In the genomic region with DNA sequence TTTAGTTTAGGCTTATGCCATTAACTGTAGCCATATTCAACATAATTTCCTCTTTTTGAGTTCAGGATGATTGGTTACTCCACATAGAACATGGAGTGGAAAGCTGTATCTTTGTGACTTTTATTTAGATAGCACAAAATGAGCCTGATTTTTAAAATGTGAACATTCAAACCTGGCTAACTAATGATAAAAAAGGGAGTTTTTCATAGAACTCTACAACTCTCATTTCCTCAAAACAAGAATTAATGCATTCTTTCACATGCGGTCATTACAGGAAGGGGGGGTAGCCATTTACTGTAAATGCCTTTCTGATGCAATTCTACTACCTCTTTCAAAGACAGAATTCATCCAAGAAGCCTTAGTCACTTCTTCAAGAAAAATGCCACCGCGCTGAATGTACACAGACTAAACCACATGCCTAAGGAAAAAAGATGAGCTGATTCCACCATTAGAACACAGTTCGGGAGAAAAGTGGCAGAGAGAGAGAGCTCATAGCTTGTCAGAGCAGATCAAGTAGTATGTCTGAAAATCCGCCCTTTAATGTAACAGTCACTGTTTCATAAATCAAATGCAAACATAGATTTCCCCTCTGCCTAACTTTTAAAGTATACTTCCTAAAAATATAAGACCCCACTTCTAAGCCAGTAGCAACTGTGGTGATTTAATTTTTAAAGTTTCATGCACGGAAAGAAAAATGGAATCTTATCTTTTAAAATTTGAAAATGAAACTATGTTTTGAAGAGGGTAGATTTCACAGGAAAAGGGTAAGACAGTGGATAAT, we compare ENCODE assay signal across 2 cellular contexts.
TF ChIP-seq lines count a peak whose summit lies in the region.

No MANE protein-coding gene starts in this region.

TF ChIP-seq in liver, 16 proteins besides CTCF, POLR2A, EP300 and RAD21:
- TF ChIP-seq, protein P1, sequence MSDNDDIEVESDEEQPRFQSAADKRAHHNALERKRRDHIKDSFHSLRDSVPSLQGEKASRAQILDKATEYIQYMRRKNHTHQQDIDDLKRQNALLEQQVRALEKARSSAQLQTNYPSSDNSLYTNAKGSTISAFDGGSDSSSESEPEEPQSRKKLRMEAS (IDR thresholded peaks at IDR 0.05): no peak
- TF ChIP-seq GABPA (IDR thresholded peaks at IDR 0.05 in 1 of 2, conservative IDR thresholded peaks at IDR 0.05 in 1 of 2) (no peak), FOXA2 (IDR thresholded peaks at IDR 0.05) (no peak), RXRA (IDR thresholded peaks at IDR 0.05) (no peak), TAF1 (conservative IDR thresholded peaks at IDR 0.05) (no peak), JUND (IDR thresholded peaks at IDR 0.05) (no peak), NR2F2 (IDR thresholded peaks at IDR 0.05) (no peak), EGR1 (IDR thresholded peaks at IDR 0.05; ENCODE audit: low read depth in 2 of 2) (no peak), SP1 (IDR thresholded peaks at IDR 0.05) (no peak), YY1 (IDR thresholded peaks at IDR 0.05) (no peak), FOXA1 (IDR thresholded peaks at IDR 0.05) (no peak)
- TF ChIP-seq, protein P2, sequence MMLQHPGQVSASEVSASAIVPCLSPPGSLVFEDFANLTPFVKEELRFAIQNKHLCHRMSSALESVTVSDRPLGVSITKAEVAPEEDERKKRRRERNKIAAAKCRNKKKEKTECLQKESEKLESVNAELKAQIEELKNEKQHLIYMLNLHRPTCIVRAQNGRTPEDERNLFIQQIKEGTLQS (IDR thresholded peaks at IDR 0.05): no peak
- TF ChIP-seq, protein P3, sequence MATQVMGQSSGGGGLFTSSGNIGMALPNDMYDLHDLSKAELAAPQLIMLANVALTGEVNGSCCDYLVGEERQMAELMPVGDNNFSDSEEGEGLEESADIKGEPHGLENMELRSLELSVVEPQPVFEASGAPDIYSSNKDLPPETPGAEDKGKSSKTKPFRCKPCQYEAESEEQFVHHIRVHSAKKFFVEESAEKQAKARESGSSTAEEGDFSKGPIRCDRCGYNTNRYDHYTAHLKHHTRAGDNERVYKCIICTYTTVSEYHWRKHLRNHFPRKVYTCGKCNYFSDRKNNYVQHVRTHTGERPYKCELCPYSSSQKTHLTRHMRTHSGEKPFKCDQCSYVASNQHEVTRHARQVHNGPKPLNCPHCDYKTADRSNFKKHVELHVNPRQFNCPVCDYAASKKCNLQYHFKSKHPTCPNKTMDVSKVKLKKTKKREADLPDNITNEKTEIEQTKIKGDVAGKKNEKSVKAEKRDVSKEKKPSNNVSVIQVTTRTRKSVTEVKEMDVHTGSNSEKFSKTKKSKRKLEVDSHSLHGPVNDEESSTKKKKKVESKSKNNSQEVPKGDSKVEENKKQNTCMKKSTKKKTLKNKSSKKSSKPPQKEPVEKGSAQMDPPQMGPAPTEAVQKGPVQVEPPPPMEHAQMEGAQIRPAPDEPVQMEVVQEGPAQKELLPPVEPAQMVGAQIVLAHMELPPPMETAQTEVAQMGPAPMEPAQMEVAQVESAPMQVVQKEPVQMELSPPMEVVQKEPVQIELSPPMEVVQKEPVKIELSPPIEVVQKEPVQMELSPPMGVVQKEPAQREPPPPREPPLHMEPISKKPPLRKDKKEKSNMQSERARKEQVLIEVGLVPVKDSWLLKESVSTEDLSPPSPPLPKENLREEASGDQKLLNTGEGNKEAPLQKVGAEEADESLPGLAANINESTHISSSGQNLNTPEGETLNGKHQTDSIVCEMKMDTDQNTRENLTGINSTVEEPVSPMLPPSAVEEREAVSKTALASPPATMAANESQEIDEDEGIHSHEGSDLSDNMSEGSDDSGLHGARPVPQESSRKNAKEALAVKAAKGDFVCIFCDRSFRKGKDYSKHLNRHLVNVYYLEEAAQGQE (IDR thresholded peaks at IDR 0.05): no peak
- TF ChIP-seq, protein P4, sequence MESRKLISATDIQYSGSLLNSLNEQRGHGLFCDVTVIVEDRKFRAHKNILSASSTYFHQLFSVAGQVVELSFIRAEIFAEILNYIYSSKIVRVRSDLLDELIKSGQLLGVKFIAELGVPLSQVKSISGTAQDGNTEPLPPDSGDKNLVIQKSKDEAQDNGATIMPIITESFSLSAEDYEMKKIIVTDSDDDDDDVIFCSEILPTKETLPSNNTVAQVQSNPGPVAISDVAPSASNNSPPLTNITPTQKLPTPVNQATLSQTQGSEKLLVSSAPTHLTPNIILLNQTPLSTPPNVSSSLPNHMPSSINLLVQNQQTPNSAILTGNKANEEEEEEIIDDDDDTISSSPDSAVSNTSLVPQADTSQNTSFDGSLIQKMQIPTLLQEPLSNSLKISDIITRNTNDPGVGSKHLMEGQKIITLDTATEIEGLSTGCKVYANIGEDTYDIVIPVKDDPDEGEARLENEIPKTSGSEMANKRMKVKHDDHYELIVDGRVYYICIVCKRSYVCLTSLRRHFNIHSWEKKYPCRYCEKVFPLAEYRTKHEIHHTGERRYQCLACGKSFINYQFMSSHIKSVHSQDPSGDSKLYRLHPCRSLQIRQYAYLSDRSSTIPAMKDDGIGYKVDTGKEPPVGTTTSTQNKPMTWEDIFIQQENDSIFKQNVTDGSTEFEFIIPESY (IDR thresholded peaks at IDR 0.05): no peak

TF ChIP-seq in HepG2, 621 proteins besides CTCF, POLR2A, EP300 and RAD21 (continued from another document):
- TF ChIP-seq CBFB (CRISPR knock-in tag; IDR thresholded peaks at IDR 0.05): no peak
- no peak for TF ChIP-seq SALL2 (CRISPR knock-in tag; IDR thresholded peaks at IDR 0.05)
- TF ChIP-seq TBL1XR1 (IDR thresholded peaks at IDR 0.05; ENCODE audit: borderline replicate concordance, low read length, partially characterized antibody): no peak
- TF ChIP-seq, protein P5, sequence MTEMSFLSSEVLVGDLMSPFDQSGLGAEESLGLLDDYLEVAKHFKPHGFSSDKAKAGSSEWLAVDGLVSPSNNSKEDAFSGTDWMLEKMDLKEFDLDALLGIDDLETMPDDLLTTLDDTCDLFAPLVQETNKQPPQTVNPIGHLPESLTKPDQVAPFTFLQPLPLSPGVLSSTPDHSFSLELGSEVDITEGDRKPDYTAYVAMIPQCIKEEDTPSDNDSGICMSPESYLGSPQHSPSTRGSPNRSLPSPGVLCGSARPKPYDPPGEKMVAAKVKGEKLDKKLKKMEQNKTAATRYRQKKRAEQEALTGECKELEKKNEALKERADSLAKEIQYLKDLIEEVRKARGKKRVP (CRISPR knock-in tag; IDR thresholded peaks at IDR 0.05): peak in 1 of 2 experiments; percentile 74; a peak in 1 of 4 replicates
- no peak for TF ChIP-seq HDAC1 (CRISPR knock-in tag; IDR thresholded peaks at IDR 0.05)
